Comparison of ENCODE assay signal across 1 cellular context in genomic region chr10:974785-975074, GRCh38.
TF ChIP-seq lines count a peak whose summit lies in the region.

No MANE protein-coding gene starts in this region.

TF ChIP-seq in HepG2, 621 proteins besides CTCF, POLR2A, EP300 and RAD21:
- TF ChIP-seq NKX3-1 (CRISPR knock-in tag; IDR thresholded peaks at IDR 0.05) (no peak), TSC22D2 (CRISPR knock-in tag; IDR thresholded peaks at IDR 0.05; ENCODE audit: borderline replicate concordance) (no peak), U2AF2 (IDR thresholded peaks at IDR 0.05; ENCODE audit: low read depth, low read length) (no peak), THRA (CRISPR knock-in tag; IDR thresholded peaks at IDR 0.05; ENCODE audit: borderline replicate concordance) (no peak), DZIP1 (CRISPR knock-in tag; IDR thresholded peaks at IDR 0.05) (no peak), ZFP41 (CRISPR knock-in tag; IDR thresholded peaks at IDR 0.05; ENCODE audit: borderline replicate concordance) (no peak), HNRNPLL (IDR thresholded peaks at IDR 0.05; ENCODE audit: low read depth, low read length, poor library complexity, severe bottlenecking) (no peak), CBFB (CRISPR knock-in tag; IDR thresholded peaks at IDR 0.05) (no peak), ZNF121 (CRISPR knock-in tag; IDR thresholded peaks at IDR 0.05) (no peak), ZNF292 (CRISPR knock-in tag; IDR thresholded peaks at IDR 0.05; ENCODE audit: borderline replicate concordance, low read depth) (no peak)
